8 cellular contexts compared by ENCODE assay signal in the genomic region with DNA sequence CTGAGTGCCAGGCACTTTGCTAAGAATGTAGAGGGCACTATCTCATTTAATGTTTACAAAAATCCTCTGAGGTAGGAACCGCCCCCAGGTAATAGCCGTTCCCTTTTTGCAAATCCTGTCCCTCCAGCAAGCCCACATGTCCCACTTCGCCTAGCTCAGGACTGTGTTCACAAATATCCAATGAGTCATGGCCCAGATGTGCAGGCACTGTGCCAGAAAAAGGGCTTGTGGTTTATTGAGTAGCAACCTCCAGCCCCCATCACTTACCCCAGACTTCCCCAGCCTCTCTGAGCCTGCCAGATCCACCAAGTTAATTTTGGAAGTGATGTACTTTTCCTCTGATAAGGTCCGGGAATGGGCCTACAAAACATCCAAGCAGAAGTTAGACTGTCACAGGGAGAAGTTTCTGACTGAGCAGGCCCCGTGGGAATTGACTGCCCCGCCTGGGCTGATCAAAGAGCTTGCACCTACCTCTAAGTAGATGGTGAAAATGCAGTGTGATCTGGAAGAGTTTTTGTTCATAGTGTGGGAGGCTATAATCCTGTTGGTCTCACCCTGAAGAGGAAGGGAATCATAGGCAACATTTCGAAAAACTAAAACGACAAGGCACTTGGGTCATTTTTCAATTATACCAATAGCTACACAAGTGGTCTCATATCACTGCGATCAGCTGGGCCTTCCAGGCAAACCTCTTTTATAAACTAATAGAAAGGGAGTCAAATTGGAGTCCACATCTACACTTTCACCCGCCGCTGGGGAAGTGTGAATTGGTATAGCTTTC. TPM values are rescaled to one million over a fixed set of nuclear protein-coding genes. Genes with fewer than 3 reads are reported as not detected.
A peak's percentile ranks its signal among the peaks of the same experiment; 100 is the strongest.
DNase-seq lines count a peak whose midpoint lies in the region; ATAC-seq and TF ChIP-seq lines count a peak whose summit lies in the region.

No MANE protein-coding gene starts in this region.

- no peaks in the 10 kb centered on the region for H3K27me3 Mint-ChIP-seq in naive thymus-derived CD4-positive, alpha-beta T cell

- H3K4me1 ChIP-seq in naive thymus-derived CD4-positive, alpha-beta T cell (ENCODE audit: control insufficient read depth in 2 of 2, insufficient read depth in 2 of 2, low read length in 2 of 2), result no peaks in the 10 kb centered on the region
- H3K4me1 ChIP-seq in tibial artery, result peaks cover 0 to 11% (median 3%) of the 10 kb centered on the region in 4 donors

- intact Hi-C loops in naive thymus-derived CD4-positive, alpha-beta T cell (cut with micrococcal nuclease), result no loop called here
- intact Hi-C loops in tibial artery (cut with DNase I; ENCODE audit: low total_unique reads), result no loop called here

- H3K27ac Mint-ChIP-seq in naive thymus-derived CD4-positive, alpha-beta T cell, result peak overlapping the region in 2 of 9 donors; percentile 19 to 37

- H3K4me1 Mint-ChIP-seq in naive thymus-derived CD4-positive, alpha-beta T cell, result peaks cover 0 to 7% (median 3%) of the 10 kb centered on the region in 7 donors

- H3K36me3 Mint-ChIP-seq in naive thymus-derived CD4-positive, alpha-beta T cell, result peaks cover 0 to 5% (median 0%) of the 10 kb centered on the region in 5 donors

- peak; percentile 90 for DNase-seq in EL
- peak; percentile 15 for DNase-seq in T follicular helper cell (ENCODE audit: low read depth)
- DNase-seq in dermis blood vessel endothelial cell, result peak; percentile 88
- DNase-seq in naive thymus-derived CD4-positive, alpha-beta T cell, result no peak
- peak; percentile 70 to 84 for DNase-seq in tibial artery

- no peaks in the 10 kb centered on the region for H3K36me3 ChIP-seq in naive thymus-derived CD4-positive, alpha-beta T cell (ENCODE audit: control insufficient read depth in 2 of 3, insufficient read depth in 3 of 3, low read length in 3 of 3)
- no peaks in the 10 kb centered on the region for H3K36me3 ChIP-seq in tibial artery

- no peak overlapping the region for H3K27ac ChIP-seq in naive thymus-derived CD4-positive, alpha-beta T cell (ENCODE audit: low read depth, low read length)
- peak overlapping the region in 1 of 2 donors; percentile 2 for H3K27ac ChIP-seq in tibial artery

- no peaks in the 10 kb centered on the region for H3K9me3 Mint-ChIP-seq in naive thymus-derived CD4-positive, alpha-beta T cell

- H3K9me3 ChIP-seq in naive thymus-derived CD4-positive, alpha-beta T cell (ENCODE audit: control insufficient read depth in 2 of 3, low read length in 3 of 3), result no peaks in the 10 kb centered on the region
- no peaks in the 10 kb centered on the region for H3K9me3 ChIP-seq in tibial artery

- no peaks in the 10 kb centered on the region for H3K27me3 ChIP-seq in naive thymus-derived CD4-positive, alpha-beta T cell (ENCODE audit: control insufficient read depth in 2 of 2, insufficient read depth in 2 of 2, low read length in 2 of 2)
- no peaks in the 10 kb centered on the region for H3K27me3 ChIP-seq in tibial artery

- ATAC-seq in HG03175 (IDR thresholded peaks at IDR 0.05; ENCODE audit: unreplicated experiment) (peak; percentile 46), HG03342 (IDR thresholded peaks at IDR 0.05; ENCODE audit: unreplicated experiment) (no peak), HG03520 (IDR thresholded peaks at IDR 0.05; ENCODE audit: unreplicated experiment) (no peak)
- peak; percentile 32 for ATAC-seq in naive thymus-derived CD4-positive, alpha-beta T cell

- POLR2A ChIA-PET in naive thymus-derived CD4-positive, alpha-beta T cell (lab: Charles Lee), result interaction anchor here (0.6 kb wide), 1 partner anchor 61 kb away, joined by 4 read pairs; no protein-coding TSS in a partner anchor

- no peak overlapping the region for H3K4me3 ChIP-seq in naive thymus-derived CD4-positive, alpha-beta T cell (ENCODE audit: low read length)
- H3K4me3 ChIP-seq in tibial artery, result no peak overlapping the region

- CTCF ChIA-PET in naive thymus-derived CD4-positive, alpha-beta T cell (lab: Charles Lee), result no interaction called here

- no peak overlapping the region for H3K4me3 Mint-ChIP-seq in naive thymus-derived CD4-positive, alpha-beta T cell

- TF ChIP-seq CTCF in tibial artery (IDR thresholded peaks at IDR 0.05), result no peak

RNA-seq across cellular contexts. Expression of a gene that starts 15.7 kb away (rescaled TPM):
- 10.0 and 11.2 TPM in 2 replicates for total RNA-seq in dermis blood vessel endothelial cell
- 10 to 100 TPM in 2 of 5 experiments, 1 to 10 TPM in 3; 2.7 to 15.0 (median 4.1) TPM for total RNA-seq in naive thymus-derived CD4-positive, alpha-beta T cell
- polyA plus RNA-seq in naive thymus-derived CD4-positive, alpha-beta T cell, result 1 to 10 TPM; 2.3 to 5.3 TPM

RNA-seq across cellular contexts. Expression of a gene that starts 15.8 kb away (rescaled TPM):
- 31.1 and 40.2 TPM in 2 replicates for total RNA-seq in dermis blood vessel endothelial cell
- total RNA-seq in naive thymus-derived CD4-positive, alpha-beta T cell, result 10 to 100 TPM; 21.7 to 47.5 (median 24.5) TPM
- polyA plus RNA-seq in naive thymus-derived CD4-positive, alpha-beta T cell, result 10 to 100 TPM in 1 of 2 donors, 1 to 10 TPM in 1; 8.8 to 16.1 TPM

Comparison
In these comparisons a context has a peak if more than half of its experiments do, and no peak if none do; other contexts are left out.
1. DNase-seq: peak in EL (single experiment), T follicular helper cell (single experiment), dermis blood vessel endothelial cell (single experiment) and tibial artery (2 of 2); none in naive thymus-derived CD4-positive, alpha-beta T cell (0 of 9).
2. ATAC-seq: peak in HG03175 (single experiment) and naive thymus-derived CD4-positive, alpha-beta T cell (single experiment); none in HG03342 (single experiment) and HG03520 (single experiment).